In genomic region chr7:107494315-107494751, GRCh38 we compare ENCODE assay signal across 29 cellular contexts. TPM values are rescaled to one million over a fixed set of nuclear protein-coding genes. Genes with fewer than 3 reads are reported as not detected.
DNase-seq lines count a peak whose midpoint lies in the region; ATAC-seq, FAIRE-seq and TF ChIP-seq lines count a peak whose summit lies in the region.
"Had no signal": no experiment of that assay in that cellular context is flagged by ENCODE, and none has a peak within 500 bp of the region (broad histone marks: within the 10 kb centered on the region; RNA-seq: fewer than 3 reads in every experiment).

No MANE protein-coding gene starts in this region.

- H3K14ac ChIP-seq in IMR-90 (replicated peaks; ENCODE audit: low read depth, low read length), result no peak overlapping the region

- DNase-seq in cardiac muscle cell (ENCODE audit: low read depth in 1 of 2, low spot score in 1 of 2) (no peak), right atrium auricular region (ENCODE audit: low spot score) (no peak), IMR-90 (peak; percentile 7), GM12878 (ENCODE audit: low read depth, low spot score) (no peak), small intestine (peak; percentile 4), nephron progenitor cell (no peak), GDM1 (lab: John Stamatoyannopoulos, UW) (no peak)
- DNase-seq in stimulated activated naive CD8-positive, alpha-beta T cell treated with anti-CD3 and anti-CD28 coated beads, Interleukin-15, Interleukin-2, amounts not matched to agents 100 U/mL and 50 U/mL, for 24 hours, result no peak
- DNase-seq: activated CD4-positive, alpha-beta memory T cell treated with anti-CD3 and anti-CD28 coated beads, Interleukin-2, amount 10 ng/mL, durations not matched to agents 7 days and 5 days; activated naive CD8-positive, alpha-beta T cell treated with anti-CD3 and anti-CD28 coated beads for 36 hours; C1 segment of cervical spinal cord; dorsolateral prefrontal cortex; head of caudate nucleus; naive thymus-derived CD4-positive, alpha-beta T cell; NCI-H187; NCI-H774; stimulated activated CD4-positive, alpha-beta T cell treated with anti-CD3 and anti-CD28 coated beads, Interleukin-2, amount 100 ng/mL, for 48 hours had no signal

- peaks cover 26 to 55% of the 10 kb centered on the region in 2 experiments for H3K79me1 ChIP-seq in IMR-90 (ENCODE audit: low read depth in 1 of 2, low read length in 2 of 2)

- H3K56ac ChIP-seq in IMR-90 (ENCODE audit: extremely low read depth, insufficient read depth, low read length), result no peak overlapping the region

- no peak overlapping the region for H3K9ac ChIP-seq in IMR-90 (ENCODE audit: low read depth, low read length)
- no peak overlapping the region for H3K9ac ChIP-seq in GM12878 (ENCODE audit: control insufficient read depth, insufficient read depth, low read length)

- BruUV-seq in IMR-90 (replicated peaks; lab: Mats Ljungman, UMichigan) (no TSS peak), GM12878 (replicated peaks; lab: Mats Ljungman, UMichigan) (no TSS peak)

- in situ Hi-C loops in IMR-90 (cut with MboI; ENCODE audit: low sequenced_read_pairs), result no loop called here
- in situ Hi-C loops in GM12878 (cut with MboI), result no loop called here

- WGBS in IMR-90 (ENCODE audit: extremely low coverage in 2 of 2, insufficient read length in 1 of 2), 2 experiments, result no CpG with 5 or more reads among the region's 3 CpGs
- WGBS in GM12878 (ENCODE audit: insufficient coverage, insufficient replicate concordance, low lambda C conversion rate, missing lambda C conversion rate), result 75% methylated on average over 3 of the region's 3 CpGs
- WGBS in small intestine, 3 donors, result 73 to 88% (median 85%) methylated on average over 3 of the region's 3 CpGs

- TF ChIP-seq EP300 in GM12878 (IDR thresholded peaks at IDR 0.05; ENCODE audit: borderline replicate concordance in 1 of 2, control insufficient read depth in 1 of 2, low read depth in 2 of 2, low read length in 2 of 2), result no peak

- POLR2A ChIA-PET in IMR-90 (lab: Charles Lee; ENCODE audit: unreplicated experiment) (interaction anchor here (0.6 kb wide), 1 partner anchor 17 kb away, joined by 4 read pairs; no protein-coding TSS in a partner anchor), GM12878 (lab: Charles Lee) (no interaction called here)

- H2AFZ ChIP-seq in IMR-90 (replicated peaks; ENCODE audit: low read length, poor library complexity), result no peak overlapping the region
- H2AFZ ChIP-seq in GM12878 (ENCODE audit: control insufficient read depth, low read depth, low read length), result no peak overlapping the region

- RAD21 ChIA-PET in GM12878 (lab: Charles Lee; ENCODE audit: unreplicated experiment), result no interaction called here

- peak; percentile 7 for FAIRE-seq in GM12878 (lab: Jason Lieb, UNC)
- FAIRE-seq in small intestine (lab: Jason Lieb, UNC), result no peak
- FAIRE-seq: D721Med, endothelial cell of umbilical vein had no signal

- SMC1A ChIA-PET in GM12878 (lab: Charles Lee; ENCODE audit: uncharacterized antibody, unreplicated experiment), result interaction anchor here (1.1 to 1.5 kb wide), 3 partner anchors 10 to 31 kb away, joined by 3 to 5 read pairs (median 4); no protein-coding TSS in a partner anchor

- H3K9me3 ChIP-seq in cardiac muscle cell (ENCODE audit: low read depth) (no peaks in the 10 kb centered on the region), right atrium auricular region (no peaks in the 10 kb centered on the region), IMR-90 (ENCODE audit: control insufficient read depth, insufficient read depth, low read length) (no peaks in the 10 kb centered on the region), GM12878 (replicated peaks; ENCODE audit: control insufficient read depth, insufficient read depth, low read length) (no peaks in the 10 kb centered on the region), small intestine (ENCODE audit: control insufficient read depth, low read depth) (no peaks in the 10 kb centered on the region)
- H3K9me3 ChIP-seq: ascending aorta, suprapubic skin had no signal

- H2BK5ac ChIP-seq in IMR-90 (ENCODE audit: low read depth, low read length, poor library complexity, severe bottlenecking), result no peak overlapping the region

- CTCF ChIA-PET in IMR-90 (lab: Yijun Ruan, JAX) (interaction anchor here (0.6 kb wide), 1 partner anchor 348 kb away, joined by 3 read pairs; no protein-coding TSS in a partner anchor), GM12878 (lab: Yijun Ruan, JAX) (interaction anchor here (1.9 kb wide), 1 partner anchor 31 kb away, joined by 7 read pairs; no protein-coding TSS in a partner anchor)

- H4K20me1 ChIP-seq in IMR-90 (ENCODE audit: insufficient read depth, low read length) (peaks cover 22% of the 10 kb centered on the region; the same call in 1 of the 2 replicates), GM12878 (ENCODE audit: control insufficient read depth, insufficient read depth) (no peaks in the 10 kb centered on the region)

- no peak overlapping the region for H4K91ac ChIP-seq in IMR-90 (ENCODE audit: insufficient read depth, low read depth, low read length)

- H3K18ac ChIP-seq in IMR-90 (ENCODE audit: low read depth, low read length), result no peak overlapping the region

- H3K36me3 ChIP-seq in cardiac muscle cell (no peaks in the 10 kb centered on the region), right atrium auricular region (no peaks in the 10 kb centered on the region), IMR-90 (ENCODE audit: control insufficient read depth, insufficient read depth, low read length) (no peaks in the 10 kb centered on the region), GM12878 (ENCODE audit: control insufficient read depth in 2 of 2, insufficient read depth in 2 of 2, low read length in 1 of 2) (no peaks in the 10 kb centered on the region; a peak in 1 of 4 replicates), small intestine (ENCODE audit: control insufficient read depth in 2 of 2, insufficient read depth in 2 of 2, low read length in 2 of 2) (no peaks in the 10 kb centered on the region)
- H3K36me3 ChIP-seq: ascending aorta, suprapubic skin had no signal

- H2BK120ac ChIP-seq in IMR-90 (ENCODE audit: low read depth, low read length), result no peak overlapping the region

- H2AK5ac ChIP-seq in IMR-90 (ENCODE audit: low read depth, low read length), result no peak overlapping the region

- H3K9me1 ChIP-seq in IMR-90 (ENCODE audit: insufficient read depth, low read length), result no peaks in the 10 kb centered on the region; the same call in 1 of the 2 replicates

- intact Hi-C loops in IMR-90 (cut with micrococcal nuclease), result no loop called here
- intact Hi-C loops in GM12878 (cut with micrococcal nuclease; ENCODE audit: unreplicated experiment), result no loop called here

- no peak overlapping the region for H3K27ac Mint-ChIP-seq in nephron progenitor cell
- H3K27ac Mint-ChIP-seq: activated CD4-positive, alpha-beta memory T cell treated with anti-CD3 and anti-CD28 coated beads, Interleukin-2, amount 10 ng/mL, durations not matched to agents 7 days and 5 days; activated naive CD8-positive, alpha-beta T cell treated with anti-CD3 and anti-CD28 coated beads for 36 hours; activated T-helper 2 cell treated with anti-CD3 and anti-CD28 coated beads, Interferon-gamma antibody, Interleukin-2, Interleukin-4, amounts not matched to agents 10 μg/mL and 5 μg/mL and 100 μg/mL, durations not matched to agents 14 hours and 24 hours and 36 hours; stimulated activated effector memory CD8-positive, alpha-beta T cell treated with anti-CD3 and anti-CD28 coated beads, Interleukin-12 subunit alpha, Interleukin-12 subunit beta, amount 100 ng/mL, for 72 hours had no signal

- no peak overlapping the region for H2BK15ac ChIP-seq in IMR-90 (ENCODE audit: low read depth, low read length)

- H3K4me1 Mint-ChIP-seq in nephron progenitor cell, result no peaks in the 10 kb centered on the region

- H3K4me2 ChIP-seq in IMR-90 (ENCODE audit: low read depth, low read length), result no peak overlapping the region
- no peak overlapping the region for H3K4me2 ChIP-seq in GM12878 (ENCODE audit: control insufficient read depth, insufficient read depth)

- H3K23ac ChIP-seq in IMR-90 (ENCODE audit: low read depth, low read length), result no peak overlapping the region

- H3K4ac ChIP-seq in IMR-90 (ENCODE audit: low read depth, low read length), result no peak overlapping the region

- no peaks in the 10 kb centered on the region for H3K27me3 Mint-ChIP-seq in nephron progenitor cell (ENCODE audit: low read depth, poor library complexity)
- H3K27me3 Mint-ChIP-seq: activated CD4-positive, alpha-beta memory T cell treated with anti-CD3 and anti-CD28 coated beads, Interleukin-2, amount 10 ng/mL, durations not matched to agents 7 days and 5 days; activated naive CD8-positive, alpha-beta T cell treated with anti-CD3 and anti-CD28 coated beads for 36 hours; naive thymus-derived CD4-positive, alpha-beta T cell had no signal

- TF ChIP-seq RAD21 in IMR-90 (IDR thresholded peaks at IDR 0.05; ENCODE audit: low read length), result no peak
- no peak for TF ChIP-seq RAD21 in GM12878 (IDR thresholded peaks at IDR 0.05; ENCODE audit: insufficient read depth, low read depth, low read length)

- peaks cover 38% of the 10 kb centered on the region for H3K36me3 Mint-ChIP-seq in nephron progenitor cell (ENCODE audit: low read depth)
- H3K36me3 Mint-ChIP-seq: stimulated activated effector memory CD8-positive, alpha-beta T cell treated with anti-CD3 and anti-CD28 coated beads, Interleukin-12 subunit alpha, Interleukin-12 subunit beta, amount 100 ng/mL, for 72 hours had no signal

- H3K27me3 ChIP-seq in cardiac muscle cell, result no peaks in the 10 kb centered on the region
- no peaks in the 10 kb centered on the region for H3K27me3 ChIP-seq in right atrium auricular region
- no peaks in the 10 kb centered on the region for H3K27me3 ChIP-seq in IMR-90 (ENCODE audit: control insufficient read depth, insufficient read depth, low read length)
- H3K27me3 ChIP-seq in GM12878 (replicated peaks in 1 of 2; ENCODE audit: control insufficient read depth in 2 of 2, insufficient read depth in 2 of 2, low read length in 1 of 2), result no peaks in the 10 kb centered on the region
- H3K27me3 ChIP-seq in small intestine (ENCODE audit: control insufficient read depth in 2 of 2, insufficient read depth in 2 of 2, low read length in 2 of 2), result no peaks in the 10 kb centered on the region
- H3K27me3 ChIP-seq: ascending aorta, dorsolateral prefrontal cortex, suprapubic skin had no signal

- H3K9me3 Mint-ChIP-seq in nephron progenitor cell, result peaks cover 29% of the 10 kb centered on the region
- H3K9me3 Mint-ChIP-seq: activated T-helper 2 cell treated with anti-CD3 and anti-CD28 coated beads, Interferon-gamma antibody, Interleukin-2, Interleukin-4, amounts not matched to agents 10 μg/mL and 5 μg/mL and 100 μg/mL, durations not matched to agents 14 hours and 24 hours and 36 hours; stimulated activated effector memory CD8-positive, alpha-beta T cell treated with anti-CD3 and anti-CD28 coated beads, Interleukin-12 subunit alpha, Interleukin-12 subunit beta, amount 100 ng/mL, for 72 hours had no signal

- H4K8ac ChIP-seq in IMR-90 (ENCODE audit: low read depth in 2 of 2, low read length in 2 of 2), result no peak overlapping the region

- no peak overlapping the region for H2BK20ac ChIP-seq in IMR-90 (ENCODE audit: low read depth, low read length)

- no peak overlapping the region for H4K5ac ChIP-seq in IMR-90 (ENCODE audit: low read depth, low read length)

- no peak overlapping the region for H3K4me3 ChIP-seq in cardiac muscle cell
- H3K4me3 ChIP-seq in right atrium auricular region, result no peak overlapping the region
- no peak overlapping the region for H3K4me3 ChIP-seq in IMR-90 (ENCODE audit: insufficient read depth, low read depth, low read length)
- H3K4me3 ChIP-seq in GM12878, result no peak overlapping the region
- no peak overlapping the region for H3K4me3 ChIP-seq in small intestine (ENCODE audit: low read depth in 1 of 2, low read length in 2 of 2)
- H3K4me3 ChIP-seq: ascending aorta, dorsolateral prefrontal cortex, suprapubic skin had no signal

- no peak overlapping the region for H3K4me3 Mint-ChIP-seq in nephron progenitor cell
- H3K4me3 Mint-ChIP-seq: activated CD4-positive, alpha-beta memory T cell treated with anti-CD3 and anti-CD28 coated beads, Interleukin-2, amount 10 ng/mL, durations not matched to agents 7 days and 5 days; activated naive CD8-positive, alpha-beta T cell treated with anti-CD3 and anti-CD28 coated beads for 36 hours; stimulated activated effector memory CD8-positive, alpha-beta T cell treated with anti-CD3 and anti-CD28 coated beads, Interleukin-12 subunit alpha, Interleukin-12 subunit beta, amount 100 ng/mL, for 72 hours had no signal

- no peaks in the 10 kb centered on the region for H3K79me2 ChIP-seq in GM12878 (ENCODE audit: control insufficient read depth, insufficient read depth, low read length)

- ATAC-seq in IMR-90 (ENCODE audit: low read depth) (no peak), GM12878 (no peak)
- ATAC-seq in stimulated activated naive CD8-positive, alpha-beta T cell treated with anti-CD3 and anti-CD28 coated beads, Interleukin-15, Interleukin-2, amounts not matched to agents 100 U/mL and 50 U/mL, for 24 hours, result no peak
- ATAC-seq: activated CD4-positive, CD25-positive, alpha-beta regulatory T cell treated with anti-CD3 and anti-CD28 coated beads, Interleukin-2, amount 50 U/mL, for 24 hours; left lobe of liver; naive thymus-derived CD4-positive, alpha-beta T cell; stimulated activated effector memory CD8-positive, alpha-beta T cell treated with anti-CD3 and anti-CD28 coated beads, Interleukin-12 subunit alpha, Interleukin-12 subunit beta, amount 100 ng/mL, for 72 hours had no signal

- H3K27ac ChIP-seq in cardiac muscle cell (peak overlapping the region; percentile 47), right atrium auricular region (no peak overlapping the region), IMR-90 (ENCODE audit: insufficient read depth, low read length) (no peak overlapping the region), GM12878 (ENCODE audit: control insufficient read depth, insufficient read depth) (no peak overlapping the region), small intestine (ENCODE audit: low read depth in 1 of 2, low read length in 1 of 2) (no peak overlapping the region)
- H3K27ac ChIP-seq: ascending aorta, dorsolateral prefrontal cortex, suprapubic skin had no signal

- H3K4me1 ChIP-seq in cardiac muscle cell (ENCODE audit: low read depth) (peaks cover 15% of the 10 kb centered on the region), right atrium auricular region (peaks cover 0 to 3% of the 10 kb centered on the region in 2 donors), IMR-90 (ENCODE audit: control insufficient read depth, insufficient read depth, low read length) (no peaks in the 10 kb centered on the region), GM12878 (ENCODE audit: control insufficient read depth, insufficient read depth, low read length) (no peaks in the 10 kb centered on the region), small intestine (ENCODE audit: control insufficient read depth in 2 of 2, insufficient read depth in 1 of 2, low read depth in 1 of 2, low read length in 1 of 2) (no peaks in the 10 kb centered on the region)
- H3K4me1 ChIP-seq: ascending aorta, suprapubic skin had no signal

- TF ChIP-seq CTCF in cardiac muscle cell (IDR thresholded peaks at IDR 0.05; ENCODE audit: low read depth, low read length), result no peak
- no peak for TF ChIP-seq CTCF in right atrium auricular region (IDR thresholded peaks at IDR 0.05)
- TF ChIP-seq CTCF in IMR-90 (conservative IDR thresholded peaks at IDR 0.05; ENCODE audit: low read depth, low read length), result no peak
- TF ChIP-seq CTCF in GM12878 (IDR thresholded peaks at IDR 0.05 in 2 of 3, conservative IDR thresholded peaks at IDR 0.05 in 1 of 3; ENCODE audit: control insufficient read depth in 2 of 3, extremely low read depth in 1 of 3, insufficient read depth in 1 of 3, low read depth in 3 of 3, low read length in 3 of 3), result no peak
- no peak for TF ChIP-seq CTCF in nephron progenitor cell (IDR thresholded peaks at IDR 0.05)

- H2AK9ac ChIP-seq in IMR-90 (replicated peaks; ENCODE audit: low read depth, low read length, poor library complexity), result no peak overlapping the region

- TF ChIP-seq POLR2A in IMR-90 (IDR thresholded peaks at IDR 0.05; ENCODE audit: low read depth, low read length) (no peak), GM12878 (IDR thresholded peaks at IDR 0.05; ENCODE audit: low read depth, low read length) (no peak)

- dilution Hi-C loops in IMR-90 (cut with HindIII; ENCODE audit: low sequenced_read_pairs, unreplicated experiment), result no loop called here

RNA-seq across cellular contexts. Expression of gene GPR22, which starts 24.5 kb away (rescaled TPM):
- total RNA-seq in cardiac muscle cell, result 0.81 and 1.0 TPM in 2 replicates
- polyA plus RNA-seq in cardiac muscle cell, result 0.84 and 1.7 TPM in 2 replicates
- 10 to 100 TPM; 21.7 to 40.6 TPM for total RNA-seq in right atrium auricular region
- total RNA-seq in IMR-90 (2012; rRNA removed), result not detected in 2 replicates
- polyA plus RNA-seq in IMR-90 (2012; rRNA removed), result not detected in 2 replicates
- polyA plus RNA-seq in IMR-90 (2012; cell fraction: cytosol; rRNA removed), result not detected in 2 replicates
- not detected in 2 replicates for polyA plus RNA-seq in IMR-90 (2012; cell fraction: nucleus; rRNA removed; ENCODE audit: low replicate concordance)
- total RNA-seq in GM12878 (2013; cell fraction: nucleolus; rRNA removed), result not detected in 2 replicates
- not detected in 2 replicates for total RNA-seq in GM12878 (2014; rRNA removed)
- not detected in 2 replicates for total RNA-seq in GM12878 (2014; rRNA removed; fragmentation: Illumina TruSeq; extraction: Trizol)
- not detected in 2 replicates for total RNA-seq in GM12878 (2021)
- not detected for polyA plus RNA-seq in GM12878 (2011; ENCODE audit: low read depth)
- not detected in 2 replicates for polyA plus RNA-seq in GM12878 (2011; rRNA removed)
- polyA plus RNA-seq in GM12878 (2011; cell fraction: cytosol; rRNA removed), result not detected in 2 replicates
- polyA plus RNA-seq in GM12878 (2011; cell fraction: nucleus; rRNA removed), result not detected in 2 replicates
- not detected in 2 replicates for polyA plus RNA-seq in GM12878 (2012)
- polyA plus RNA-seq in GM12878 (2014; fragmentation: Illumina TruSeq; extraction: Trizol), result not detected in 2 replicates
- polyA plus RNA-seq in GM12878 (2014; fragmentation: Nextera tagmentation; extraction: Ambion mirVana), result under 1 TPM; 0.11 to 0.71 TPM
- not detected in 2 replicates for polyA plus RNA-seq in GM12878 (2014; rRNA removed)
- under 1 TPM; 0.44 to 0.50 TPM for polyA plus RNA-seq in GM12878 (2016; fragmentation: Nextera tagmentation; extraction: Ambion mirVana)
- not detected in 2 replicates for polyA minus RNA-seq in GM12878 (2011; rRNA and poly(A)+ RNA removed)
- not detected in 2 replicates for polyA minus RNA-seq in GM12878 (2011; cell fraction: cytosol; rRNA and poly(A)+ RNA removed)
- not detected in 2 replicates for polyA minus RNA-seq in GM12878 (2011; cell fraction: nucleus; rRNA and poly(A)+ RNA removed)
- polyA plus RNA-seq in small intestine, result under 1 TPM in 2 of 3 donors, not detected in 1; 0.07 to 0.27 TPM
- total RNA-seq: activated CD4-positive, alpha-beta memory T cell treated with anti-CD3 and anti-CD28 coated beads, Interleukin-2, amount 10 ng/mL, durations not matched to agents 7 days and 5 days; activated naive CD8-positive, alpha-beta T cell treated with anti-CD3 and anti-CD28 coated beads for 36 hours; activated T-helper 2 cell treated with anti-CD3 and anti-CD28 coated beads, Interferon-gamma antibody, Interleukin-2, Interleukin-4, amounts not matched to agents 10 μg/mL and 5 μg/mL and 100 μg/mL, durations not matched to agents 14 hours and 24 hours and 36 hours; ascending aorta; endothelial cell of umbilical vein; G401; H4; left lobe of liver; LHCN-M2; naive thymus-derived CD4-positive, alpha-beta T cell; osteoblast; suprapubic skin had no signal
- polyA plus RNA-seq: endothelial cell of umbilical vein had no signal

Comparison
In these comparisons a context has a peak if more than half of its experiments do, and no peak if none do; other contexts are left out.
1. RNA of gene GPR22, which starts 24.5 kb away (total RNA-seq): 21.7 to 40.6 TPM in right atrium auricular region; 0.81 to 1.0 TPM in cardiac muscle cell, not detected in IMR-90 and not detected in GM12878; every median in the first group is over 10 times any median in the second.
2. DNase-seq: peak in IMR-90 (single experiment) and small intestine (single experiment); none in cardiac muscle cell (0 of 2), right atrium auricular region (single experiment), GM12878 (single experiment), nephron progenitor cell (single experiment), stimulated activated naive CD8-positive, alpha-beta T cell treated with anti-CD3 and anti-CD28 coated beads, Interleukin-15, Interleukin-2, amounts not matched to agents 100 U/mL and 50 U/mL, for 24 hours (single experiment) and GDM1 (single experiment).